In genomic region chr12:106296179-106296877, GRCh38 we compare ENCODE assay signal across 11 cellular contexts. TPM values are rescaled to one million over a fixed set of nuclear protein-coding genes. Genes with fewer than 3 reads are reported as not detected.
DNase-seq lines count a peak whose midpoint lies in the region; ATAC-seq, FAIRE-seq and TF ChIP-seq lines count a peak whose summit lies in the region.
"Had no signal": no experiment of that assay in that cellular context is flagged by ENCODE, and none has a peak within 500 bp of the region (broad histone marks: within the 10 kb centered on the region; RNA-seq: fewer than 3 reads in every experiment).

No MANE protein-coding gene starts in this region.

- H3K4me2 ChIP-seq in K562 (ENCODE audit: insufficient read depth, low read length): no peak overlapping the region

- no peaks in the 10 kb centered on the region for H3K36me3 ChIP-seq in K562 (ENCODE audit: control insufficient read depth, insufficient read depth, low read length)
- H3K36me3 ChIP-seq in effector memory CD4-positive, alpha-beta T cell (ENCODE audit: control insufficient read depth, insufficient read depth, low read length): no peaks in the 10 kb centered on the region

- POLR2A ChIA-PET in K562 (lab: Yijun Ruan, JAX): interaction anchor here (0.5 kb wide), 1 partner anchor 38 kb away, joined by 3 read pairs; no protein-coding TSS in a partner anchor

- no TSS peak for BruUV-seq in K562 (replicated peaks; lab: Mats Ljungman, UMichigan)

- TF ChIP-seq CTCF in K562 (IDR thresholded peaks at IDR 0.05 in 2 of 3, conservative IDR thresholded peaks at IDR 0.05 in 1 of 3; ENCODE audit: insufficient read depth in 2 of 3, low read depth in 1 of 3, low read length in 3 of 3): no peak

- H3K27me3 ChIP-seq in K562 (ENCODE audit: control insufficient read depth in 2 of 2, insufficient read depth in 2 of 2, low read length in 2 of 2): no peaks in the 10 kb centered on the region; a peak in 1 of 5 replicates
- no peaks in the 10 kb centered on the region for H3K27me3 ChIP-seq in effector memory CD4-positive, alpha-beta T cell (replicated peaks; ENCODE audit: control insufficient read depth, insufficient read depth, low read length, poor library complexity, severe bottlenecking)

- intact Hi-C loops in Right ventricle myocardium inferior (cut with DNase I) (no loop called here), cardiac septum (cut with DNase I) (no loop called here), K562 (cut with micrococcal nuclease) (no loop called here)

- TF ChIP-seq RAD21 in K562 (CRISPR knock-in tag; conservative IDR thresholded peaks at IDR 0.05 in 1 of 2, IDR thresholded peaks at IDR 0.05 in 1 of 2): no peak

- no peaks in the 10 kb centered on the region for H3K9me3 ChIP-seq in K562 (replicated peaks; ENCODE audit: control insufficient read depth, insufficient read depth, low read depth, low read length)
- H3K9me3 ChIP-seq in effector memory CD4-positive, alpha-beta T cell (ENCODE audit: control insufficient read depth, low read length): no peaks in the 10 kb centered on the region

- no peak overlapping the region for H2AFZ ChIP-seq in K562 (ENCODE audit: low read depth, low read length)

- in situ Hi-C loops in K562 (cut with MboI): no loop called here

- DNase-seq in Right ventricle myocardium inferior (ENCODE audit: missing footprints): no peak
- no peak for DNase-seq in cardiac septum (ENCODE audit: low spot score)
- no peak for DNase-seq in K562 (ENCODE audit: extremely low read depth in 1 of 4, low spot score in 3 of 4)
- peak; percentile 55 for DNase-seq in hepatic stellate cell (ENCODE audit: low spot score)
- no peak for DNase-seq in ecto neural progenitor cell (ENCODE audit: low spot score)
- no peak for DNase-seq in SK-N-DZ (ENCODE audit: low spot score)
- DNase-seq in effector memory CD4-positive, alpha-beta T cell: no peak
- no peak for DNase-seq in NCI-H2227 (lab: John Stamatoyannopoulos, UW; ENCODE audit: unreplicated experiment)
- DNase-seq: activated CD4-positive, alpha-beta T cell treated with anti-CD3 and anti-CD28 coated beads, Interleukin-2, amount 10 ng/mL, durations not matched to agents 7 days and 5 days; activated naive CD8-positive, alpha-beta T cell treated with anti-CD3 and anti-CD28 coated beads for 36 hours had no signal

- no peaks in the 10 kb centered on the region for H4K20me1 ChIP-seq in K562 (replicated peaks; ENCODE audit: control insufficient read depth, insufficient read depth, low read length)

- no peak for FAIRE-seq in K562 (lab: Jason Lieb, UNC)

- no peak for TF ChIP-seq POLR2A in K562 (conservative IDR thresholded peaks at IDR 0.05)

- TF ChIP-seq EP300 in K562 (IDR thresholded peaks at IDR 0.05; ENCODE audit: low read length): no peak

- no peak overlapping the region for H3K4me3 ChIP-seq in K562
- H3K4me3 ChIP-seq in effector memory CD4-positive, alpha-beta T cell (ENCODE audit: insufficient read depth, low read depth, low read length, poor library complexity, severe bottlenecking): no peak overlapping the region
- H3K4me3 ChIP-seq: skin epidermis had no signal

- no peak overlapping the region for H3K27ac ChIP-seq in K562 (ENCODE audit: extremely low read depth, low read depth, low read length)
- no peak overlapping the region for H3K27ac ChIP-seq in effector memory CD4-positive, alpha-beta T cell (ENCODE audit: insufficient read depth, low read length, poor library complexity, severe bottlenecking)

- ATAC-seq in Right ventricle myocardium inferior: peak; percentile 86
- no peak for ATAC-seq in K562

- peaks cover 0 to 24% of the 10 kb centered on the region in 2 experiments; a peak in 2 of 5 replicates for H3K4me1 ChIP-seq in K562 (replicated peaks in 1 of 2; ENCODE audit: control insufficient read depth in 2 of 2, insufficient read depth in 2 of 2, low read length in 2 of 2)
- peaks cover 8% of the 10 kb centered on the region for H3K4me1 ChIP-seq in effector memory CD4-positive, alpha-beta T cell (ENCODE audit: control insufficient read depth, insufficient read depth, low read length, poor library complexity, severe bottlenecking)

- WGBS in K562 (ENCODE audit: insufficient coverage, low coverage, missing lambda C conversion rate): 48% methylated on average over 8 of the region's 8 CpGs

- H3K79me2 ChIP-seq in K562 (ENCODE audit: control insufficient read depth, insufficient read depth, low read length): no peaks in the 10 kb centered on the region

- CTCF ChIA-PET in K562 (lab: Yijun Ruan, JAX; ENCODE audit: low intra/inter-chr PET ratio): no interaction called here

- no peaks in the 10 kb centered on the region for H3K9me1 ChIP-seq in K562 (ENCODE audit: control insufficient read depth, insufficient read depth, low read length)

- H3K9ac ChIP-seq in K562 (ENCODE audit: insufficient read depth in 1 of 2, low read depth in 2 of 2, low read length in 2 of 2): no peak overlapping the region

TF ChIP-seq in K562, 482 proteins besides CTCF, POLR2A, EP300 and RAD21:
- TF ChIP-seq PKNOX1 (IDR thresholded peaks at IDR 0.05) (no peak), FOSL1 (tag; conservative IDR thresholded peaks at IDR 0.05) (peak; percentile 54)

RNA-seq across cellular contexts. Expression of gene TCP11L2, which starts 6.2 kb away (rescaled TPM):
- 93.7 TPM for total RNA-seq in Right ventricle myocardium inferior
- 61.2 TPM for total RNA-seq in cardiac septum
- 9.7 and 13.0 TPM in 2 replicates for total RNA-seq in K562 (2011; cell fraction: chromatin; rRNA removed; ENCODE audit: low replicate concordance)
- 6.8 and 8.9 TPM in 2 replicates for total RNA-seq in K562 (2011; cell fraction: nucleolus; rRNA removed)
- 8.2 and 10.7 TPM in 2 replicates for total RNA-seq in K562 (2011; cell fraction: nucleoplasm; rRNA removed)
- 1.6 and 2.3 TPM in 2 replicates for total RNA-seq in K562 (2014; rRNA removed)
- total RNA-seq in K562 (2014; rRNA removed; fragmentation: Illumina TruSeq; extraction: Trizol): 2.3 and 3.8 TPM in 2 replicates
- total RNA-seq in K562 (2015; rRNA removed; fragmentation: Illumina TruSeq; extraction: Trizol): 0.53 and 0.83 TPM in 2 replicates
- total RNA-seq in K562 (2021): 2.4 and 4.0 TPM in 2 replicates
- 3.7 and 4.5 TPM in 2 replicates for polyA plus RNA-seq in K562 (2011; rRNA removed)
- 1.1 and 2.2 TPM in 2 replicates for polyA plus RNA-seq in K562 (2011; cell fraction: cytosol; rRNA removed)
- polyA plus RNA-seq in K562 (2011; cell fraction: nucleus; rRNA removed): 3.3 and 4.3 TPM in 2 replicates
- polyA plus RNA-seq in K562 (2012): 0.77 and 4.0 TPM in 2 replicates
- 1.3 and 2.1 TPM in 2 replicates for polyA plus RNA-seq in K562 (2014; fragmentation: Illumina TruSeq; extraction: Trizol)
- 1 to 10 TPM in 1 of 2 experiments, under 1 TPM in 1; 0.39 to 1.3 TPM for polyA plus RNA-seq in K562 (2014; fragmentation: Nextera tagmentation; extraction: Ambion mirVana)
- 0.86 and 1.6 TPM in 2 replicates for polyA plus RNA-seq in K562 (2014; rRNA removed)
- polyA minus RNA-seq in K562 (2011; rRNA and poly(A)+ RNA removed): 7.9 and 10.0 TPM in 2 replicates
- polyA minus RNA-seq in K562 (2011; cell fraction: cytosol; rRNA and poly(A)+ RNA removed): 3.2 and 4.1 TPM in 2 replicates
- 7.4 and 8.8 TPM in 2 replicates for polyA minus RNA-seq in K562 (2011; cell fraction: nucleus; rRNA and poly(A)+ RNA removed)
- polyA plus RNA-seq in SK-N-DZ (2014; cell fraction: cytosol; rRNA removed): 3.3 and 4.0 TPM in 2 replicates
- 1.8 and 10.5 TPM in 2 replicates for polyA plus RNA-seq in SK-N-DZ (2014; cell fraction: nucleus; rRNA removed)

RNA-seq across cellular contexts. Expression of gene CKAP4, which starts 48.5 kb away (rescaled TPM):
- total RNA-seq in Right ventricle myocardium inferior (40.2 TPM), cardiac septum (56.8 TPM), K562 (2014; rRNA removed) (0.04 TPM in 1 of 2 replicates, not detected in the other), K562 (2014; rRNA removed; fragmentation: Illumina TruSeq; extraction: Trizol) (not detected in 2 replicates), K562 (2015; rRNA removed; fragmentation: Illumina TruSeq; extraction: Trizol) (not detected in 2 replicates), K562 (2021) (0.20 and 0.45 TPM in 2 replicates)
- 0.14 and 0.16 TPM in 2 replicates for total RNA-seq in K562 (2011; cell fraction: chromatin; rRNA removed; ENCODE audit: low replicate concordance)
- total RNA-seq in K562 (2011; cell fraction: nucleolus; rRNA removed): 0.26 and 0.33 TPM in 2 replicates
- 0.15 and 0.46 TPM in 2 replicates for total RNA-seq in K562 (2011; cell fraction: nucleoplasm; rRNA removed)
- polyA plus RNA-seq in K562 (2011; rRNA removed) (0.08 TPM in 2 replicates), K562 (2014; fragmentation: Illumina TruSeq; extraction: Trizol) (0.06 TPM in 1 of 2 replicates, not detected in the other), K562 (2014; fragmentation: Nextera tagmentation; extraction: Ambion mirVana) (not detected), K562 (2014; rRNA removed) (not detected in 2 replicates)
- 0.06 and 0.10 TPM in 2 replicates for polyA plus RNA-seq in K562 (2011; cell fraction: cytosol; rRNA removed)
- 0.13 TPM in 1 of 2 replicates, not detected in the other for polyA plus RNA-seq in K562 (2011; cell fraction: nucleus; rRNA removed)
- polyA plus RNA-seq in K562 (2012): 0.08 and 0.11 TPM in 2 replicates
- polyA minus RNA-seq in K562 (2011; rRNA and poly(A)+ RNA removed): 0.11 TPM in 1 of 2 replicates, not detected in the other
- polyA minus RNA-seq in K562 (2011; cell fraction: cytosol; rRNA and poly(A)+ RNA removed): not detected in 2 replicates
- polyA minus RNA-seq in K562 (2011; cell fraction: nucleus; rRNA and poly(A)+ RNA removed): 0.11 TPM in 1 of 2 replicates, not detected in the other
- polyA plus RNA-seq in SK-N-DZ (2014; cell fraction: cytosol; rRNA removed): 71.9 and 73.2 TPM in 2 replicates
- 31.6 and 38.6 TPM in 2 replicates for polyA plus RNA-seq in SK-N-DZ (2014; cell fraction: nucleus; rRNA removed)

Comparison
In these comparisons a context has a peak if more than half of its experiments do, and no peak if none do; other contexts are left out.
1. RNA of gene CKAP4, which starts 48.5 kb away (total RNA-seq): 56.8 TPM in cardiac septum (single experiment) and 40.2 TPM in Right ventricle myocardium inferior (single experiment); 0.04 to 0.46 TPM in K562; every median in the first group is over 10 times any median in the second.